8 cellular contexts compared by ENCODE assay signal in the genomic region with DNA sequence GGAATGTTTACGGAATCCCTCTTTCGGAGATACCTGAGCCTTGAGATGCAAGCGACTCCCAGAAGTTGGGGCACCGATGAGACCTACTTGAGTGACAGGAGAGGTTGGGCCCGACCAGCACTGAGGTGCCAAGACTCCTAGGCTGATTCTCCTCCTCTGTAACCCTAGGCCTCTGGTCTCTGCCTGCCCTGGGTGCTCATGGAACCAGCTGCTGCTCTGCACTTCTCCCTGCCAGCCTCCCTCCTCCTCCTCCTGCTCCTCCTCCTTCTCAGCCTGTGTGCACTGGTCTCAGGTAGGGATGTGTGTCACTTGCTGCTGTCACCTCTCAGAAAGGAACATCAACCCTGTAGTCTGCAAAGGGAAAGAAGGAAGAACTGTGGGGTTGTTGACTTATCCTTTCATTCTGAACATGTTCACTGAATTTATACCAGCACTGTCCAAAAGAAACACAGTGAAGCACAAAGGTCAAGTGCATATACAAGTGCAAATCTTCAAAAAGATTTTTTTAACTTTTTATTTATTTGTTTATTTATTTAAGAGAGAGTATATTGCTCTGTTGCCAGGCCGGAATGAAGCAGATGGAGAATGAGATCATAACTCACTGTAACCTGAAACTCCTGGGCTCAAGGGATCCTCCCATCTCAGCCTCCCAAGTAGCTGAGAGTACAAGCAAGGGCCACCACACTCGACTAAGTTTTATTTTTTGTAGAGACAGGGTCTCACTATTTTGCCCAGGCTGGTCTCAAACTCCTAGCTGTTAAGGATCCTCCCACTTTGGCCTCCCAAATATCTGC. TPM values are rescaled to one million over a fixed set of nuclear protein-coding genes. Genes with fewer than 3 reads are reported as not detected.
DNase-seq lines count a peak whose midpoint lies in the region; ATAC-seq and TF ChIP-seq lines count a peak whose summit lies in the region.

No MANE protein-coding gene starts in this region.

- H4K12ac ChIP-seq in trophoblast cell (ENCODE audit: low read depth, low read length): no peak overlapping the region

- no peak for TF ChIP-seq CTCF in gastroesophageal sphincter (IDR thresholded peaks at IDR 0.05)

- H3K27me3 ChIP-seq in gastroesophageal sphincter (no peaks in the 10 kb centered on the region), trophoblast cell (ENCODE audit: insufficient read depth, low read length) (no peaks in the 10 kb centered on the region)

- H2AFZ ChIP-seq in trophoblast cell (ENCODE audit: insufficient read depth, low read length, poor library complexity): peak overlapping the region; percentile 97

- 6 to 7% methylated on average over 6 to 7 of the region's 7 CpGs for WGBS in gastroesophageal sphincter (ENCODE audit: low coverage in 1 of 2), 2 donors
- WGBS in trophoblast cell (ENCODE audit: extremely low coverage, insufficient coverage, insufficient read length): no CpG with 5 or more reads among the region's 7 CpGs

- H3K14ac ChIP-seq in trophoblast cell (ENCODE audit: low read length): peak overlapping the region; percentile 42

- H3K9me3 ChIP-seq in gastroesophageal sphincter: no peaks in the 10 kb centered on the region
- no peaks in the 10 kb centered on the region for H3K9me3 ChIP-seq in trophoblast cell (ENCODE audit: insufficient read depth, low read depth, low read length)

- H2BK12ac ChIP-seq in trophoblast cell (ENCODE audit: low read length): no peak overlapping the region

- H3K9ac ChIP-seq in trophoblast cell (ENCODE audit: low read length): no peak overlapping the region

- no peak overlapping the region for H2AK5ac ChIP-seq in trophoblast cell (ENCODE audit: low read length)

- H3K4me1 ChIP-seq in gastroesophageal sphincter (peaks cover 0 to 20% (median 0%) of the 10 kb centered on the region in 3 donors), trophoblast cell (ENCODE audit: control insufficient read depth in 1 of 2, insufficient read depth in 2 of 2, low read length in 2 of 2) (peaks cover 0 to 10% of the 10 kb centered on the region in 2 experiments)

- no peak for TF ChIP-seq EP300 in gastroesophageal sphincter (IDR thresholded peaks at IDR 0.05)

- peak overlapping the region; percentile 71 for H3K4me2 ChIP-seq in trophoblast cell (ENCODE audit: low read length)

- no peaks in the 10 kb centered on the region for H3K27me3 Mint-ChIP-seq in activated T-cell treated with anti-CD3 and anti-CD28 coated beads, Interleukin-2, amount 50 U/mL, for 72 hours (ENCODE audit: low read depth)

- peaks cover 2% of the 10 kb centered on the region for H3K79me1 ChIP-seq in trophoblast cell (ENCODE audit: low read length)

- H2BK120ac ChIP-seq in trophoblast cell (ENCODE audit: insufficient read depth, low read length, poor library complexity): no peak overlapping the region

- peak overlapping the region; percentile 97 to 100 for H3K4me3 Mint-ChIP-seq in activated T-cell treated with anti-CD3 and anti-CD28 coated beads, Interleukin-2, amount 50 U/mL, for 72 hours

- peaks cover 40% of the 10 kb centered on the region for H3K4me1 Mint-ChIP-seq in activated T-cell treated with anti-CD3 and anti-CD28 coated beads, Interleukin-2, amount 50 U/mL, for 72 hours (ENCODE audit: low read depth)

- no peaks in the 10 kb centered on the region for H3K79me2 ChIP-seq in trophoblast cell (ENCODE audit: control insufficient read depth, insufficient read depth, low read length, poor library complexity)

- H3K23ac ChIP-seq in trophoblast cell (ENCODE audit: low read length): no peak overlapping the region

- H3K36me3 ChIP-seq in gastroesophageal sphincter: peaks cover 0 to 10% of the 10 kb centered on the region in 2 donors
- no peaks in the 10 kb centered on the region for H3K36me3 ChIP-seq in trophoblast cell (ENCODE audit: control insufficient read depth in 1 of 2, insufficient read depth in 2 of 2, low read length in 2 of 2)

- peak overlapping the region; percentile 100 for H3K27ac Mint-ChIP-seq in activated T-cell treated with anti-CD3 and anti-CD28 coated beads, Interleukin-2, amount 50 U/mL, for 72 hours

- DNase-seq in NCI-H526 (lab: John Stamatoyannopoulos, UW) (peak; percentile 1 to 30), NCI-H526 treated with DMSO at 0.1 percent for 48 hours (lab: John Stamatoyannopoulos, UW) (no peak), LoVo (ENCODE audit: low spot score) (peak; percentile 15), trophoblast cell (no peak), mucosa of gallbladder (ENCODE audit: low spot score) (no peak), NOMO-1 treated with dmso at 0.1 percent for 144 hours (lab: John Stamatoyannopoulos, UW; ENCODE audit: unreplicated experiment) (no peak)
- peak in 1 of 2 donors; percentile 14 for DNase-seq in activated T-cell treated with anti-CD3 and anti-CD28 coated beads, Interleukin-2, amount 50 U/mL, for 72 hours

- peak overlapping the region; percentile 72 for H4K8ac ChIP-seq in trophoblast cell (ENCODE audit: low read depth, low read length)

- H2BK5ac ChIP-seq in trophoblast cell (ENCODE audit: low read depth, low read length, poor library complexity): no peak overlapping the region

- H3K4ac ChIP-seq in trophoblast cell (ENCODE audit: low read depth, low read length): no peak overlapping the region

- peaks cover 7 to 13% of the 10 kb centered on the region in 2 donors for H3K36me3 Mint-ChIP-seq in activated T-cell treated with anti-CD3 and anti-CD28 coated beads, Interleukin-2, amount 50 U/mL, for 72 hours (ENCODE audit: insufficient read depth in 2 of 2)

- H3K9me3 Mint-ChIP-seq in activated T-cell treated with anti-CD3 and anti-CD28 coated beads, Interleukin-2, amount 50 U/mL, for 72 hours: no peaks in the 10 kb centered on the region

- H3K18ac ChIP-seq in trophoblast cell (ENCODE audit: low read length): no peak overlapping the region

- TF ChIP-seq POLR2A in gastroesophageal sphincter (IDR thresholded peaks at IDR 0.05): no peak

- H4K91ac ChIP-seq in trophoblast cell (ENCODE audit: low read depth, low read length): peak overlapping the region; percentile 13

- ATAC-seq in activated T-cell treated with anti-CD3 and anti-CD28 coated beads, Interleukin-2, amount 50 U/mL, for 72 hours (replicated peaks in 1 of 2): peak; percentile 27 to 31
- peak; percentile 32 for ATAC-seq in gastroesophageal sphincter

- peak overlapping the region; percentile 34 to 79 (median 76) for H3K27ac ChIP-seq in gastroesophageal sphincter
- H3K27ac ChIP-seq in trophoblast cell (ENCODE audit: low read depth, low read length): no peak overlapping the region

- H3K4me3 ChIP-seq in gastroesophageal sphincter: peak overlapping the region; percentile 60 to 82
- peak overlapping the region; percentile 74 for H3K4me3 ChIP-seq in trophoblast cell (ENCODE audit: low read depth, low read length)

RNA-seq across cellular contexts. Expression of a gene that starts 0.9 kb away (rescaled TPM):
- 10 to 100 TPM; 25.7 to 33.5 TPM for total RNA-seq in activated T-cell treated with anti-CD3 and anti-CD28 coated beads, Interleukin-2, amount 50 U/mL, for 72 hours
- 10 to 100 TPM in 1 of 4 donors, 1 to 10 TPM in 3; 6.3 to 16.3 (median 7.1) TPM for total RNA-seq in gastroesophageal sphincter
- 7.1 and 7.4 TPM in 2 replicates for polyA plus RNA-seq in trophoblast cell (2013)
- 10.0 TPM for total RNA-seq in mucosa of gallbladder

RNA-seq across cellular contexts. Expression of a gene that starts 18.3 kb away (rescaled TPM):
- 10 to 100 TPM; 57.3 to 62.8 TPM for total RNA-seq in activated T-cell treated with anti-CD3 and anti-CD28 coated beads, Interleukin-2, amount 50 U/mL, for 72 hours
- total RNA-seq in gastroesophageal sphincter (10 to 100 TPM in 1 of 4 donors, 1 to 10 TPM in 3; 7.5 to 14.3 (median 8.2) TPM), mucosa of gallbladder (32.1 TPM)
- 0.37 and 0.39 TPM in 2 replicates for polyA plus RNA-seq in trophoblast cell (2013)

RNA-seq across cellular contexts. Expression of a gene that starts 18.8 kb away (rescaled TPM):
- 10 to 100 TPM; 51.9 to 72.0 TPM for total RNA-seq in activated T-cell treated with anti-CD3 and anti-CD28 coated beads, Interleukin-2, amount 50 U/mL, for 72 hours
- 10 to 100 TPM in 2 of 4 donors, 1 to 10 TPM in 2; 6.7 to 13.9 (median 10.2) TPM for total RNA-seq in gastroesophageal sphincter
- 0.82 and 0.93 TPM in 2 replicates for polyA plus RNA-seq in trophoblast cell (2013)
- 53.1 TPM for total RNA-seq in mucosa of gallbladder

RNA-seq across cellular contexts. Expression of a gene that starts 56.5 kb away (rescaled TPM):
- total RNA-seq in activated T-cell treated with anti-CD3 and anti-CD28 coated beads, Interleukin-2, amount 50 U/mL, for 72 hours: 10 to 100 TPM; 35.9 to 38.3 TPM
- total RNA-seq in gastroesophageal sphincter (10 to 100 TPM in 2 of 4 donors, 1 to 10 TPM in 2; 5.0 to 13.4 (median 8.2) TPM), mucosa of gallbladder (32.1 TPM)
- 0.37 and 0.45 TPM in 2 replicates for polyA plus RNA-seq in trophoblast cell (2013)

Comparison
In these comparisons a context has a peak if more than half of its experiments do, and no peak if none do; other contexts are left out.
1. DNase-seq: peak in NCI-H526 (2 of 2) and LoVo (single experiment); none in NCI-H526 treated with DMSO at 0.1 percent for 48 hours (single experiment), trophoblast cell (0 of 2), mucosa of gallbladder (single experiment) and NOMO-1 treated with dmso at 0.1 percent for 144 hours (single experiment).